In genomic region chr14:100446572-100446971, GRCh38 we compare ENCODE assay signal across 13 cellular contexts.
DNase-seq lines count a peak whose midpoint lies in the region; ATAC-seq and TF ChIP-seq lines count a peak whose summit lies in the region.
"Had no signal": no experiment of that assay in that cellular context is flagged by ENCODE, and none has a peak within 500 bp of the region (broad histone marks: within the 10 kb centered on the region; RNA-seq: fewer than 3 reads in every experiment).

No MANE protein-coding gene starts in this region.

- DNase-seq in A172 (ENCODE audit: low spot score) (peak; percentile 55), A673 (ENCODE audit: low spot score) (peak; percentile 25), NCI-H510A treated with DMSO at 0.1 percent for 48 hours (lab: John Stamatoyannopoulos, UW) (peak; percentile 85), ecto neural progenitor cell (ENCODE audit: low spot score) (peak; percentile 57)
- DNase-seq: heart right ventricle; NCI-H1436 treated with DMSO at 0.1 percent for 48 hours; right cardiac atrium; stimulated activated naive CD4-positive, alpha-beta T cell treated with Interleukin-2 at 50 U/mL for 16 hours had no signal

- CTCF ChIA-PET in A673 (lab: Charles Lee) = interaction anchor here (0.6 kb wide), 1 partner anchor 205 kb away, joined by 7 read pairs; no protein-coding TSS in a partner anchor

- no TSS peak for BruUV-seq in A673 (replicated peaks; lab: Mats Ljungman, UMichigan)

- intact Hi-C loops in A673 (cut with micrococcal nuclease; ENCODE audit: unreplicated experiment) = no loop called here

- TF ChIP-seq CTCF in A673 (conservative IDR thresholded peaks at IDR 0.05; ENCODE audit: low read depth, low read length) = no peak

- H3K36me3 ChIP-seq in A673 (ENCODE audit: insufficient read depth, low read length, poor library complexity, severe bottlenecking) = no peaks in the 10 kb centered on the region
- H3K36me3 ChIP-seq: heart right ventricle, SJSA1 had no signal

- peaks cover 5% of the 10 kb centered on the region for H3K4me1 ChIP-seq in A673 (ENCODE audit: insufficient read depth, low read length, poor library complexity, severe bottlenecking)
- H3K4me1 ChIP-seq: SJSA1 had no signal

- no peaks in the 10 kb centered on the region for H3K9me3 ChIP-seq in A673 (ENCODE audit: low read depth, low read length, poor library complexity, severe bottlenecking)
- H3K9me3 ChIP-seq: heart right ventricle, SJSA1 had no signal

- H3K27me3 ChIP-seq in A673 (replicated peaks; ENCODE audit: insufficient read depth, low read depth, low read length, poor library complexity) = no peaks in the 10 kb centered on the region
- H3K27me3 ChIP-seq: heart right ventricle, SJSA1 had no signal

- ATAC-seq in GM21576 (IDR thresholded peaks at IDR 0.05; ENCODE audit: unreplicated experiment) (no peak), HG02610 (IDR thresholded peaks at IDR 0.05; ENCODE audit: unreplicated experiment) (no peak), GM19452 (IDR thresholded peaks at IDR 0.05; ENCODE audit: unreplicated experiment) (no peak)
- ATAC-seq: heart right ventricle; naive thymus-derived CD4-positive, alpha-beta T cell; right cardiac atrium had no signal

- POLR2A ChIA-PET in A673 (lab: Charles Lee; ENCODE audit: low non-redundant PET) = interaction anchor here (0.8 kb wide), 1 partner anchor 19 kb away, joined by 8 read pairs; no protein-coding TSS in a partner anchor

- H3K4me3 ChIP-seq in A673 (ENCODE audit: low read depth, low read length, poor library complexity, severe bottlenecking) = no peak overlapping the region
- H3K4me3 ChIP-seq: heart right ventricle, SJSA1 had no signal

- no peak overlapping the region for H3K27ac ChIP-seq in A673 (ENCODE audit: low read depth, low read length, poor library complexity, severe bottlenecking)
- H3K27ac ChIP-seq: heart right ventricle, SJSA1 had no signal

Comparison
In these comparisons a context has a peak if more than half of its experiments do, and no peak if none do; other contexts are left out.
1. DNase-seq: peak in every context shown above with its lines; median percentile 85 in NCI-H510A treated with DMSO at 0.1 percent for 48 hours; 57 in ecto neural progenitor cell; 55 in A172; 25 in A673.